ENCODE assay signal across 11 cellular contexts in the genomic region with DNA sequence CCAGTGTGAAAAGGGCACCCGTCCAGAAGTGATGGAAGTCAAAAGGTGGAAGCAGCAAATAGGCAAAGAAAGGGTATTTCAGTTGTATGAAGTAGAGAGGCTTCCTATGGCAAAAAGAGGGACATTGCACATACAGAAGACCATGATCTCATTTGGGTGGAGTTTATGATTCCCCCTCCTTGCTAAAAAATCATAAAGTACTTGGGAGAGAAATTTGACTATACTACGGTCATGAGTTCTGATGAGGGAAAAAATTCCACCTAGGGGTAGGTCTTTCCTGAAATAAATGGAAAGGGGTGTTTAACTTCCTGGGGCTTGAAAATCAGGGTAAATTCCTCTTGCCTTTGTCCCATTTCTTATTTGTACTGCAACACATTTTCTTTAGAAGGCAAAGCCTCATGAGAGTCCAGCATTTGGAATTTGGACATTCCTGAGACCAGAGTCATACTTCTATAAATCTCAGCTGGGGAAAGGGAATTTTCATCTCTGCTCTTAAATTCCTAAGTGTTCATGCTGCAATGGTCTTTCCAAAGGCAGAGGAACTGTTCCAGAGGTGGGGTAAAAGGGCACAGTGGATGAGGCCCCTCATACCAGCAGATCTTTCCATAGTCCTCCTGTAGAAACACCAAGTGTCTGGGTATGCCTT. TPM values are rescaled to one million over a fixed set of nuclear protein-coding genes. Genes with fewer than 3 reads are reported as not detected.
DNase-seq lines count a peak whose midpoint lies in the region; ATAC-seq, FAIRE-seq and TF ChIP-seq lines count a peak whose summit lies in the region.
"Had no signal": no experiment of that assay in that cellular context is flagged by ENCODE, and none has a peak within 500 bp of the region (broad histone marks: within the 10 kb centered on the region; RNA-seq: fewer than 3 reads in every experiment).

No MANE protein-coding gene starts in this region.

- H3K9me3 ChIP-seq in SK-N-SH (no peaks in the 10 kb centered on the region), pancreas (no peaks in the 10 kb centered on the region), OCI-LY7 (ENCODE audit: low read length) (no peaks in the 10 kb centered on the region)

- H3K27ac Mint-ChIP-seq in GM23338: no peak overlapping the region

- H3K36me3 Mint-ChIP-seq in GM23338 (ENCODE audit: low read depth): peaks cover 9% of the 10 kb centered on the region; the same call in 2 of the 3 replicates

- no TSS peak for BruUV-seq in OCI-LY7 (replicated peaks; lab: Mats Ljungman, UMichigan)

- FAIRE-seq in pancreas (lab: Jason Lieb, UNC): no peak

- DNase-seq in AG10803 (ENCODE audit: low read depth) (peak; percentile 94), SK-N-SH (no peak), fibroblast of the conjunctiva (ENCODE audit: low read depth) (peak; percentile 84), pancreas (no peak), NCI-H187 treated with DMSO at 0.1 percent for 48 hours (lab: John Stamatoyannopoulos, UW) (no peak), GM23338 (ENCODE audit: low spot score) (no peak), OCI-LY7 (ENCODE audit: low spot score) (no peak)
- DNase-seq: erythroblast; NCI-H526; stimulated activated CD4-positive, alpha-beta T cell treated with anti-CD3 and anti-CD28 coated beads, Interleukin-15, amount 100 ng/mL, for 24 hours had no signal

- no peaks in the 10 kb centered on the region for H3K9me2 ChIP-seq in SK-N-SH
- no peaks in the 10 kb centered on the region for H3K9me2 ChIP-seq in GM23338 (ENCODE audit: insufficient read depth)
- no peaks in the 10 kb centered on the region for H3K9me2 ChIP-seq in OCI-LY7 (ENCODE audit: insufficient read depth, low read length)

- intact Hi-C loops in pancreas (cut with DNase I) (no loop called here), OCI-LY7 (cut with micrococcal nuclease; ENCODE audit: unreplicated experiment) (loop anchor here (10.0 kb wide), 1 partner anchor 102 kb away; a partner anchor contains a TSS)

- H2AFZ ChIP-seq in SK-N-SH (ENCODE audit: low read depth) (peak overlapping the region; percentile 33; the same call in 1 of the 2 replicates), GM23338 (no peak overlapping the region), OCI-LY7 (ENCODE audit: low read length) (no peak overlapping the region)

- peaks cover 2% of the 10 kb centered on the region for H3K27me3 Mint-ChIP-seq in GM23338 (ENCODE audit: insufficient read depth, low read depth, poor library complexity)

- no peak for TF ChIP-seq RAD21 in SK-N-SH (IDR thresholded peaks at IDR 0.05; ENCODE audit: low read length)

- ATAC-seq in pancreas (peak in 3 of 4 donors; percentile 3 to 25 (median 3)), GM23338 (no peak), HG03159 (IDR thresholded peaks at IDR 0.05; ENCODE audit: unreplicated experiment) (no peak)

- CTCF ChIA-PET in SK-N-SH (lab: Yijun Ruan, JAX) (no interaction called here), OCI-LY7 (lab: Charles Lee; ENCODE audit: unreplicated experiment) (no interaction called here)

- H3K27me3 ChIP-seq in SK-N-SH (ENCODE audit: insufficient read depth) (no peaks in the 10 kb centered on the region), pancreas (no peaks in the 10 kb centered on the region), GM23338 (ENCODE audit: insufficient read depth) (no peaks in the 10 kb centered on the region)

- H3K4me1 ChIP-seq in SK-N-SH (ENCODE audit: control insufficient read depth in 1 of 2, insufficient read depth in 2 of 2, low read depth in 1 of 2, low read length in 1 of 2) (peaks cover 16 to 43% of the 10 kb centered on the region in 2 experiments), pancreas (peaks cover 4 to 41% (median 27%) of the 10 kb centered on the region in 3 donors), GM23338 (ENCODE audit: insufficient read depth) (peaks cover 28% of the 10 kb centered on the region), OCI-LY7 (ENCODE audit: insufficient read depth, low read length, poor library complexity, severe bottlenecking) (peaks cover 35% of the 10 kb centered on the region)

- H3K36me3 ChIP-seq in SK-N-SH (replicated peaks in 1 of 2; ENCODE audit: control insufficient read depth in 1 of 2, insufficient read depth in 2 of 2, low read length in 1 of 2) (peaks cover 3 to 5% of the 10 kb centered on the region in 2 experiments), pancreas (no peaks in the 10 kb centered on the region), GM23338 (ENCODE audit: insufficient read depth) (no peaks in the 10 kb centered on the region), OCI-LY7 (ENCODE audit: insufficient read depth, low read length) (peaks cover 11% of the 10 kb centered on the region)

- H3K4me3 Mint-ChIP-seq in GM23338: no peak overlapping the region

- H3K4me3 ChIP-seq in AG10803 (ENCODE audit: low read length): no peak overlapping the region
- no peak overlapping the region for H3K4me3 ChIP-seq in SK-N-SH (ENCODE audit: low read depth in 2 of 2, low read length in 1 of 2)
- H3K4me3 ChIP-seq in pancreas: no peak overlapping the region
- H3K4me3 ChIP-seq in GM23338: no peak overlapping the region
- H3K4me3 ChIP-seq in OCI-LY7 (ENCODE audit: low read depth, low read length, poor library complexity, severe bottlenecking): no peak overlapping the region

- TF ChIP-seq EP300 in SK-N-SH (IDR thresholded peaks at IDR 0.05; ENCODE audit: borderline replicate concordance in 1 of 2, low read depth in 1 of 2, low read length in 1 of 2): no peak; a peak in 1 of 4 replicates

- H3K9me3 Mint-ChIP-seq in GM23338: no peaks in the 10 kb centered on the region

- peak overlapping the region; percentile 58 to 85; a peak in 3 of 4 replicates for H3K27ac ChIP-seq in SK-N-SH (ENCODE audit: low read depth in 2 of 2, low read length in 1 of 2)
- peak overlapping the region in 3 of 4 donors; percentile 15 to 54 (median 16) for H3K27ac ChIP-seq in pancreas
- H3K27ac ChIP-seq in GM23338 (ENCODE audit: low read depth): no peak overlapping the region
- H3K27ac ChIP-seq in OCI-LY7 (ENCODE audit: low read depth, low read length, poor library complexity, severe bottlenecking): no peak overlapping the region

- H3K9ac ChIP-seq in SK-N-SH: peak overlapping the region; percentile 26; the same call in 1 of the 2 replicates

- 50% methylated on average over 2 of the region's 2 CpGs for WGBS in SK-N-SH (ENCODE audit: low lambda C conversion rate)
- 85 to 86% methylated on average over 2 of the region's 2 CpGs for WGBS in pancreas, 2 donors

- H4K20me1 ChIP-seq in SK-N-SH (ENCODE audit: insufficient read depth): no peaks in the 10 kb centered on the region
- no peaks in the 10 kb centered on the region for H4K20me1 ChIP-seq in GM23338 (replicated peaks; ENCODE audit: insufficient read depth)
- H4K20me1 ChIP-seq in OCI-LY7 (ENCODE audit: insufficient read depth, low read length): peaks cover 21% of the 10 kb centered on the region

- POLR2A ChIA-PET in SK-N-SH (lab: Yijun Ruan, JAX) (no interaction called here), OCI-LY7 (lab: Charles Lee) (interaction anchor here (0.7 kb wide), 1 partner anchor 1985 kb away, joined by 3 read pairs; no protein-coding TSS in a partner anchor)

- H3F3A ChIP-seq in SK-N-SH (replicated peaks; ENCODE audit: insufficient read depth): peaks cover 31% of the 10 kb centered on the region
- no peaks in the 10 kb centered on the region for H3F3A ChIP-seq in GM23338 (replicated peaks; ENCODE audit: low read depth)

- TF ChIP-seq CTCF in AG10803 (conservative IDR thresholded peaks at IDR 0.05; ENCODE audit: low read length): no peak
- no peak for TF ChIP-seq CTCF in SK-N-SH (IDR thresholded peaks at IDR 0.05)
- no peak for TF ChIP-seq CTCF in pancreas (IDR thresholded peaks at IDR 0.05)
- no peak for TF ChIP-seq CTCF in GM23338 (conservative IDR thresholded peaks at IDR 0.05; ENCODE audit: low read depth in 2 of 2)
- TF ChIP-seq CTCF in OCI-LY7 (conservative IDR thresholded peaks at IDR 0.05; ENCODE audit: low read length): no peak

- H3K4me2 ChIP-seq in SK-N-SH (peak overlapping the region; percentile 71), GM23338 (no peak overlapping the region), OCI-LY7 (ENCODE audit: low read length) (no peak overlapping the region)

- H3K79me2 ChIP-seq in SK-N-SH (ENCODE audit: insufficient read depth): peaks cover 34% of the 10 kb centered on the region
- H3K79me2 ChIP-seq in GM23338 (replicated peaks; ENCODE audit: insufficient read depth): peaks cover 32% of the 10 kb centered on the region
- H3K79me2 ChIP-seq in OCI-LY7 (ENCODE audit: insufficient read depth, low read depth, low read length): peaks cover 17% of the 10 kb centered on the region; the same call in 1 of the 2 replicates

- peaks cover 33% of the 10 kb centered on the region for H3K4me1 Mint-ChIP-seq in GM23338

TF ChIP-seq in SK-N-SH, 30 proteins besides CTCF, POLR2A, EP300 and RAD21 (continues in another document):
- no peak for TF ChIP-seq FOXM1 (IDR thresholded peaks at IDR 0.05; ENCODE audit: low read depth)
- no peak for TF ChIP-seq YY1 (IDR thresholded peaks at IDR 0.05; ENCODE audit: low read depth)

TF ChIP-seq in GM23338, 12 proteins besides CTCF, POLR2A, EP300 and RAD21 (continues in another document):
- no peak for TF ChIP-seq POLR2AphosphoS5 (IDR thresholded peaks at IDR 0.05; ENCODE audit: low read depth)
- TF ChIP-seq NANOG (IDR thresholded peaks at IDR 0.05; ENCODE audit: borderline replicate concordance): no peak
- no peak for TF ChIP-seq ZNF331 (CRISPR knock-in tag; IDR thresholded peaks at IDR 0.05; ENCODE audit: low read depth)
- no peak for TF ChIP-seq ZNF114 (CRISPR knock-in tag; IDR thresholded peaks at IDR 0.05)

RNA-seq across cellular contexts. Expression of a gene that starts 5.8 kb away (rescaled TPM):
- polyA plus RNA-seq in SK-N-SH (2012; rRNA removed) (18.1 and 21.9 TPM in 2 replicates), pancreas (10 to 100 TPM; 21.5 to 30.9 TPM), GM23338 (2016; fragmentation: Nextera tagmentation; extraction: Ambion mirVana) (24.8 and 24.9 TPM in 2 replicates)
- polyA plus RNA-seq in SK-N-SH (2012; cell fraction: cytosol; rRNA removed): 30.9 and 32.6 TPM in 2 replicates
- polyA plus RNA-seq in SK-N-SH (2012; cell fraction: nucleus; rRNA removed): 2.8 and 8.5 TPM in 2 replicates
- total RNA-seq in pancreas (10 to 100 TPM in 5 of 6 donors, 1 to 10 TPM in 1; 9.9 to 17.5 (median 14.4) TPM), OCI-LY7 (2022) (23.3 and 24.0 TPM in 2 replicates)
- 18.7 and 19.4 TPM in 2 replicates for total RNA-seq in GM23338 (2014; rRNA removed; shearing (Covaris generic))
- total RNA-seq in OCI-LY7 (2014; rRNA removed; shearing (Covaris generic)): 24.0 and 24.3 TPM in 2 replicates

RNA-seq across cellular contexts. Expression of a gene that starts 6.2 kb away (rescaled TPM):
- polyA plus RNA-seq in SK-N-SH (2012; rRNA removed): 4.7 and 6.2 TPM in 2 replicates
- polyA plus RNA-seq in SK-N-SH (2012; cell fraction: cytosol; rRNA removed): 4.5 and 4.7 TPM in 2 replicates
- polyA plus RNA-seq in SK-N-SH (2012; cell fraction: nucleus; rRNA removed): 6.8 and 7.8 TPM in 2 replicates
- 1 to 10 TPM; 5.2 to 7.7 (median 7.0) TPM for total RNA-seq in pancreas
- polyA plus RNA-seq in pancreas: 1 to 10 TPM; 3.7 to 4.0 TPM
- 13.7 and 16.0 TPM in 2 replicates for total RNA-seq in GM23338 (2014; rRNA removed; shearing (Covaris generic))
- polyA plus RNA-seq in GM23338 (2016; fragmentation: Nextera tagmentation; extraction: Ambion mirVana): 8.0 and 8.5 TPM in 2 replicates
- total RNA-seq in OCI-LY7 (2014; rRNA removed; shearing (Covaris generic)): 3.1 and 3.3 TPM in 2 replicates
- 4.5 and 5.1 TPM in 2 replicates for total RNA-seq in OCI-LY7 (2022)

Comparison
In these comparisons a context has a peak if more than half of its experiments do, and no peak if none do; other contexts are left out.
1. DNase-seq: peak in AG10803 (single experiment) and fibroblast of the conjunctiva (single experiment); none in SK-N-SH (single experiment), pancreas (0 of 6), NCI-H187 treated with DMSO at 0.1 percent for 48 hours (single experiment), GM23338 (single experiment) and OCI-LY7 (single experiment).
2. H3K27ac ChIP-seq: peak in SK-N-SH (2 of 2) and pancreas (3 of 4); none in GM23338 (single experiment) and OCI-LY7 (single experiment).
3. ATAC-seq: peak in pancreas (3 of 4); none in GM23338 (single experiment) and HG03159 (single experiment).